Comparison of ENCODE assay signal across 21 cellular contexts in the genomic region with DNA sequence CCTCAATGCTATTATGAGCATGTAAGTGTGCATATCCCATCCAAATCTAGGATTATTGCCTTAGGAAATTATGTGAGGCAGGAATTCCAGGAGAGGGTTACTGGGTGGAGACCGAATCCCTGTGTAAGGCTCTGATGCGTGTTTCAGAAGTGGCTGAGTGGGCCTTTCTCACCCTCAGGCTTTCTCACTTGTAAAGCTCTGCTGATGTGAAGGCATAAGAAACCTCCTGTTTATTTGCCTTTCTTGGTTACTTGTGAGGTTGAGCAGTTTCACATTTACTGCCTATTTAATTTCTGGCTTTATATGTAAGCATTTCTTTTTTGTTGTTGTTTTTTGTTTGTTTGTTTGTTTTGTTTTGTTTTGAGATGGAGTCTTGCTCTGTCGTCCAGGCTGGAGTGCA. TPM values are rescaled to one million over a fixed set of nuclear protein-coding genes. Genes with fewer than 3 reads are reported as not detected.
DNase-seq lines count a peak whose midpoint lies in the region; ATAC-seq and TF ChIP-seq lines count a peak whose summit lies in the region.
"Had no signal": no experiment of that assay in that cellular context is flagged by ENCODE, and none has a peak within 500 bp of the region (broad histone marks: within the 10 kb centered on the region; RNA-seq: fewer than 3 reads in every experiment).

No MANE protein-coding gene starts in this region.

- peaks cover 44% of the 10 kb centered on the region for H3K4me1 Mint-ChIP-seq in activated T-cell treated with anti-CD3 and anti-CD28 coated beads, Interleukin-2, amount 50 U/mL, for 72 hours (ENCODE audit: low read depth)
- H3K4me1 Mint-ChIP-seq in central memory CD8-positive, alpha-beta T cell: peaks cover 43% of the 10 kb centered on the region
- peaks cover 46 to 53% of the 10 kb centered on the region in 2 donors for H3K4me1 Mint-ChIP-seq in immature natural killer cell

- intact Hi-C loops in gastrocnemius medialis (cut with DNase I; ENCODE audit: low total_unique reads): no loop called here

- H3K27me3 ChIP-seq in gastrocnemius medialis: no peaks in the 10 kb centered on the region

- H3K9me3 Mint-ChIP-seq in activated T-cell treated with anti-CD3 and anti-CD28 coated beads, Interleukin-2, amount 50 U/mL, for 72 hours: no peaks in the 10 kb centered on the region
- H3K9me3 Mint-ChIP-seq in central memory CD8-positive, alpha-beta T cell: no peaks in the 10 kb centered on the region
- H3K9me3 Mint-ChIP-seq in immature natural killer cell: no peaks in the 10 kb centered on the region
- H3K9me3 Mint-ChIP-seq: CD4-positive, alpha-beta T cell had no signal

- H3K27me3 Mint-ChIP-seq in activated T-cell treated with anti-CD3 and anti-CD28 coated beads, Interleukin-2, amount 50 U/mL, for 72 hours (ENCODE audit: low read depth): no peaks in the 10 kb centered on the region
- H3K27me3 Mint-ChIP-seq in central memory CD8-positive, alpha-beta T cell: no peaks in the 10 kb centered on the region
- H3K27me3 Mint-ChIP-seq in immature natural killer cell (ENCODE audit: low read depth in 3 of 3): peaks cover 4 to 16% (median 6%) of the 10 kb centered on the region in 3 donors
- H3K27me3 Mint-ChIP-seq: CD4-positive, alpha-beta T cell had no signal

- H3K4me1 ChIP-seq in gastrocnemius medialis: no peaks in the 10 kb centered on the region
- H3K4me1 ChIP-seq: A549, HAP-1 had no signal

- no peak for ATAC-seq in activated T-cell treated with anti-CD3 and anti-CD28 coated beads, Interleukin-2, amount 50 U/mL, for 72 hours (replicated peaks in 1 of 2)
- no peak for ATAC-seq in central memory CD8-positive, alpha-beta T cell (replicated peaks; ENCODE audit: extremely low read depth, poor library complexity, severe bottlenecking)
- ATAC-seq in gastrocnemius medialis: no peak
- ATAC-seq: A549 had no signal

- no peak overlapping the region for H3K27ac ChIP-seq in gastrocnemius medialis
- H3K27ac ChIP-seq: A549, C4-2B, GM23248, HL-60 had no signal

- H3K4me3 ChIP-seq in gastrocnemius medialis: no peak overlapping the region
- H3K4me3 ChIP-seq: A549, GM23248, HAP-1 had no signal

- TF ChIP-seq POLR2A in gastrocnemius medialis (IDR thresholded peaks at IDR 0.05): no peak

- in situ Hi-C loops in gastrocnemius medialis (cut with MboI; ENCODE audit: low sequenced_read_pairs in 4 of 4): no loop called here

- H3K9me3 ChIP-seq in gastrocnemius medialis: no peaks in the 10 kb centered on the region
- H3K9me3 ChIP-seq: A549, HAP-1 had no signal

- DNase-seq in activated T-cell treated with anti-CD3 and anti-CD28 coated beads, Interleukin-2, amount 50 U/mL, for 72 hours: no peak
- DNase-seq in activated T-cell treated with anti-CD3 and anti-CD28 coated beads for 4 hours: no peak
- DNase-seq in central memory CD8-positive, alpha-beta T cell (ENCODE audit: low spot score in 2 of 2): no peak
- peak; percentile 24 to 57 (median 49) for DNase-seq in immature natural killer cell
- DNase-seq in gastrocnemius medialis: no peak
- no peak for DNase-seq in UCSD-AML1 (lab: John Stamatoyannopoulos, UW; ENCODE audit: unreplicated experiment)
- DNase-seq: AML-193; CD4-positive, alpha-beta T cell; DMS153; DMS79; GDM1; GM23248; IMR-90 had no signal

- no peaks in the 10 kb centered on the region for H3K36me3 ChIP-seq in gastrocnemius medialis
- H3K36me3 ChIP-seq: HAP-1 had no signal

- peak overlapping the region; percentile 60 for H3K27ac Mint-ChIP-seq in activated T-cell treated with anti-CD3 and anti-CD28 coated beads, Interleukin-2, amount 50 U/mL, for 72 hours
- H3K27ac Mint-ChIP-seq in central memory CD8-positive, alpha-beta T cell (ENCODE audit: low read depth): peak overlapping the region; percentile 91
- H3K27ac Mint-ChIP-seq in immature natural killer cell: peak overlapping the region; percentile 87 to 98 (median 96)
- H3K27ac Mint-ChIP-seq: CD4-positive, alpha-beta T cell had no signal

- peak overlapping the region in 1 of 2 donors; percentile 31 for H3K4me3 Mint-ChIP-seq in activated T-cell treated with anti-CD3 and anti-CD28 coated beads, Interleukin-2, amount 50 U/mL, for 72 hours
- peak overlapping the region; percentile 54 for H3K4me3 Mint-ChIP-seq in central memory CD8-positive, alpha-beta T cell
- peak overlapping the region; percentile 79 to 90 (median 83) for H3K4me3 Mint-ChIP-seq in immature natural killer cell
- H3K4me3 Mint-ChIP-seq: CD4-positive, alpha-beta T cell had no signal

- no peaks in the 10 kb centered on the region for H3K36me3 Mint-ChIP-seq in activated T-cell treated with anti-CD3 and anti-CD28 coated beads, Interleukin-2, amount 50 U/mL, for 72 hours (ENCODE audit: insufficient read depth in 2 of 2)
- no peaks in the 10 kb centered on the region for H3K36me3 Mint-ChIP-seq in central memory CD8-positive, alpha-beta T cell (ENCODE audit: insufficient read depth)
- no peaks in the 10 kb centered on the region for H3K36me3 Mint-ChIP-seq in immature natural killer cell

- TF ChIP-seq CTCF in gastrocnemius medialis (IDR thresholded peaks at IDR 0.05 in 4 of 5, conservative IDR thresholded peaks at IDR 0.05 in 1 of 5): no peak

RNA-seq across cellular contexts. Expression of a gene that starts 11.0 kb away (rescaled TPM):
- total RNA-seq in activated T-cell treated with anti-CD3 and anti-CD28 coated beads, Interleukin-2, amount 50 U/mL, for 72 hours: 1 to 10 TPM; 4.0 to 8.0 TPM
- not detected for polyA plus RNA-seq in immature natural killer cell
- total RNA-seq in gastrocnemius medialis: not detected
- total RNA-seq: CD4-positive, alpha-beta T cell; Daoy; GM23248; H4; HT1080; IMR-90 had no signal
- polyA plus RNA-seq: A549, BJ, GM23248, IMR-90 had no signal

RNA-seq across cellular contexts. Expression of a gene that starts 19.9 kb away (rescaled TPM):
- total RNA-seq in activated T-cell treated with anti-CD3 and anti-CD28 coated beads, Interleukin-2, amount 50 U/mL, for 72 hours: 1 to 10 TPM in 1 of 2 donors, under 1 TPM in 1; 0.74 to 1.2 TPM
- 1 to 10 TPM in 2 of 3 donors, under 1 TPM in 1; 0.52 to 6.2 (median 3.2) TPM for polyA plus RNA-seq in immature natural killer cell
- not detected for total RNA-seq in gastrocnemius medialis
- total RNA-seq: CD4-positive, alpha-beta T cell; H4; HT1080 had no signal

RNA-seq across cellular contexts. Expression of a gene that starts 40.5 kb away (rescaled TPM):
- total RNA-seq in activated T-cell treated with anti-CD3 and anti-CD28 coated beads, Interleukin-2, amount 50 U/mL, for 72 hours: 1 to 10 TPM in 1 of 2 donors, under 1 TPM in 1; 0.55 to 1.1 TPM
- polyA plus RNA-seq in immature natural killer cell: under 1 TPM in 1 of 3 donors, not detected in 2; 0.82 TPM
- not detected for total RNA-seq in gastrocnemius medialis
- total RNA-seq: CD4-positive, alpha-beta T cell; Daoy had no signal

Comparison
In these comparisons a context has a peak if more than half of its experiments do, and no peak if none do; other contexts are left out.
1. DNase-seq: peak in immature natural killer cell (3 of 3); none in activated T-cell treated with anti-CD3 and anti-CD28 coated beads, Interleukin-2, amount 50 U/mL, for 72 hours (0 of 2), activated T-cell treated with anti-CD3 and anti-CD28 coated beads for 4 hours (single experiment), central memory CD8-positive, alpha-beta T cell (0 of 2), gastrocnemius medialis (0 of 2) and UCSD-AML1 (single experiment).
2. RNA of a gene that starts 11.0 kb away (total RNA-seq): 4.0 to 8.0 TPM in activated T-cell treated with anti-CD3 and anti-CD28 coated beads, Interleukin-2, amount 50 U/mL, for 72 hours; not detected in gastrocnemius medialis; every median in the first group is over 4 times any median in the second.
3. Peak in every context shown above with its lines, with median percentiles within 50 percentile points of each other: H3K27ac Mint-ChIP-seq.